10 cellular contexts compared by ENCODE assay signal in the genomic region with DNA sequence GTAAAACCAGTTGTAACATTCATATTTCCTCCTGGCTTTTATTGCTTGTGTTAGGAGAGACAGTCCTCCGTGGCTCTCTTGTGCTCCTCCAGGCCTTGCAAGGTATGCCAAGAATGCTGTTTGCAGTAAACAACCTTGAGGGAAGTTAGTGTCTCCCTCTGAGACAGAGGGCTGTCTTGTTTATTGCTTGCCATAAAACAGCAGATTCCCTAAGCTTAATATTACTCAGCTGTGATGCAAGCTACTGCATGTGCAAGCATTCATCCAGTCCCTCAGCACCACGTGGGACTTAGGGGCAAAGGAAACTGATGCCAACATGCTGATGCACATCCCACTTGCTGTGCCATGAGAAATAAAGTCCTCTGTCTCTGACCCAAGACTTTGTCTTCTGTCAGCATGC. TPM values are rescaled to one million over a fixed set of nuclear protein-coding genes. Genes with fewer than 3 reads are reported as not detected.
A peak's percentile ranks its signal among the peaks of the same experiment; 100 is the strongest.
DNase-seq lines count a peak whose midpoint lies in the region; ATAC-seq and TF ChIP-seq lines count a peak whose summit lies in the region.
"Had no signal": no experiment of that assay in that cellular context is flagged by ENCODE, and none has a peak within 500 bp of the region (broad histone marks: within the 10 kb centered on the region; RNA-seq: fewer than 3 reads in every experiment).

No MANE protein-coding gene starts in this region.

- no peak overlapping the region for H3K27ac ChIP-seq in SJCRH30

- DNase-seq in AG09309 (ENCODE audit: low read depth) (peak; percentile 92), RPMI7951 (ENCODE audit: low read depth) (peak; percentile 56), fibroblast of gingiva (ENCODE audit: low read depth) (peak; percentile 89), NCI-H2029 treated with DMSO at 0.1 percent for 48 hours (lab: John Stamatoyannopoulos, UW) (no peak), SJCRH30 (no peak)
- DNase-seq: CD4-positive, alpha-beta memory T cell had no signal

- H3K4me1 ChIP-seq in SJCRH30, result peaks cover 54% of the 10 kb centered on the region

- H3K27ac Mint-ChIP-seq in nephron, result peak overlapping the region; percentile 14 to 80 (median 71)
- H3K27ac Mint-ChIP-seq: CD4-positive, alpha-beta memory T cell had no signal

- H3K4me3 Mint-ChIP-seq in nephron, result no peak overlapping the region
- H3K4me3 Mint-ChIP-seq: CD4-positive, alpha-beta memory T cell had no signal

- ATAC-seq in GM21786 (IDR thresholded peaks at IDR 0.05; ENCODE audit: unreplicated experiment) (no peak), HG02623 (IDR thresholded peaks at IDR 0.05; ENCODE audit: unreplicated experiment) (no peak)

- H3K27me3 ChIP-seq in SJCRH30, result no peaks in the 10 kb centered on the region

- no peaks in the 10 kb centered on the region for H3K9me3 Mint-ChIP-seq in nephron
- H3K9me3 Mint-ChIP-seq: CD4-positive, alpha-beta memory T cell had no signal

- H3K36me3 ChIP-seq in SJCRH30, result no peaks in the 10 kb centered on the region

- no peaks in the 10 kb centered on the region for H3K27me3 Mint-ChIP-seq in nephron (ENCODE audit: low read depth)
- H3K27me3 Mint-ChIP-seq: CD4-positive, alpha-beta memory T cell had no signal

- H3K4me3 ChIP-seq in AG09309 (ENCODE audit: control insufficient read depth, low read depth, low read length) (no peak overlapping the region), SJCRH30 (no peak overlapping the region)

- TF ChIP-seq CTCF in AG09309 (IDR thresholded peaks at IDR 0.05; ENCODE audit: control insufficient read depth, insufficient read depth, low read depth, low read length, missing control alignments) (no peak), nephron (IDR thresholded peaks at IDR 0.05; ENCODE audit: unreplicated experiment in 3 of 3) (no peak)

- no peaks in the 10 kb centered on the region for H3K9me3 ChIP-seq in SJCRH30 (replicated peaks)

- H3K4me1 Mint-ChIP-seq in nephron, result peaks cover 56% of the 10 kb centered on the region
- H3K4me1 Mint-ChIP-seq: CD4-positive, alpha-beta memory T cell had no signal

- H3K36me3 Mint-ChIP-seq in nephron (ENCODE audit: low read depth), result peaks cover 12% of the 10 kb centered on the region

RNA-seq across cellular contexts. Expression of gene POMT2, which starts 6.6 kb away (rescaled TPM):
- total RNA-seq in RPMI7951 (2014; rRNA removed; shearing (Covaris generic)), result 9.4 and 10.1 TPM in 2 replicates
- total RNA-seq in SJCRH30 (2014; rRNA removed; shearing (Covaris generic)), result 27.0 and 30.2 TPM in 2 replicates

RNA-seq across cellular contexts. Expression of gene GSTZ1, which starts 6.8 kb away (rescaled TPM):
- 20.3 and 22.1 TPM in 2 replicates for total RNA-seq in RPMI7951 (2014; rRNA removed; shearing (Covaris generic))
- total RNA-seq in SJCRH30 (2014; rRNA removed; shearing (Covaris generic)), result 10.3 and 14.3 TPM in 2 replicates

RNA-seq across cellular contexts. Expression of gene NGB, which starts 43.0 kb away (rescaled TPM):
- not detected in 2 replicates for total RNA-seq in RPMI7951 (2014; rRNA removed; shearing (Covaris generic))
- not detected in 2 replicates for total RNA-seq in SJCRH30 (2014; rRNA removed; shearing (Covaris generic))
- total RNA-seq: CD4-positive, alpha-beta memory T cell; endothelial cell of umbilical vein had no signal

Comparison
In these comparisons a context has a peak if more than half of its experiments do, and no peak if none do; other contexts are left out.
1. DNase-seq: peak in AG09309 (single experiment), RPMI7951 (single experiment) and fibroblast of gingiva (single experiment); none in NCI-H2029 treated with DMSO at 0.1 percent for 48 hours (single experiment) and SJCRH30 (0 of 2).